8 cellular contexts compared by ENCODE assay signal in genomic region chr16:22375117-22375962, GRCh38. TPM values are rescaled to one million over a fixed set of nuclear protein-coding genes. Genes with fewer than 3 reads are reported as not detected.
DNase-seq lines count a peak whose midpoint lies in the region; ATAC-seq and TF ChIP-seq lines count a peak whose summit lies in the region.

No MANE protein-coding gene starts in this region.

- peaks cover 34% of the 10 kb centered on the region for H3K27me3 Mint-ChIP-seq in neural crest cell (ENCODE audit: low read depth)

- CTCF ChIA-PET in OCI-LY7 (lab: Charles Lee; ENCODE audit: unreplicated experiment) = interaction anchor here (0.5 kb wide), 1 partner anchor 171 kb away, joined by 4 read pairs; no protein-coding TSS in a partner anchor

- DNase-seq in OCI-LY7 (ENCODE audit: low spot score) (peak; percentile 23), neural crest cell (ENCODE audit: low read depth, low spot score) (no peak), NCI-H1417 treated with DMSO at 0.1 percent for 48 hours (lab: John Stamatoyannopoulos, UW) (no peak), SIG-M5 (lab: John Stamatoyannopoulos, UW) (no peak), HUDEP-2 (lab: John Stamatoyannopoulos, UW; ENCODE audit: unreplicated experiment in 76 of 76) (no peak)

- POLR2A ChIA-PET in OCI-LY7 (lab: Charles Lee) = interaction anchor here (1.1 to 1.2 kb wide), 2 partner anchors 11 to 62 kb away, joined by 3 to 4 read pairs; no protein-coding TSS in a partner anchor

- H3K27me3 ChIP-seq in endocrine pancreas (ENCODE audit: control insufficient read depth, insufficient read depth, low read length) = no peaks in the 10 kb centered on the region

- peaks cover 37% of the 10 kb centered on the region for H3K79me2 ChIP-seq in OCI-LY7 (ENCODE audit: insufficient read depth, low read depth, low read length)

- H3K4me1 Mint-ChIP-seq in neural crest cell = peaks cover 28% of the 10 kb centered on the region

- no peak overlapping the region for H3K27ac Mint-ChIP-seq in neural crest cell (ENCODE audit: unreplicated experiment)

- H3K36me3 ChIP-seq in OCI-LY7 (ENCODE audit: insufficient read depth, low read length) = peaks cover 17% of the 10 kb centered on the region; the same call in 1 of the 2 replicates
- H3K36me3 ChIP-seq in endocrine pancreas (ENCODE audit: control insufficient read depth, insufficient read depth, low read length) = no peaks in the 10 kb centered on the region

- H4K20me1 ChIP-seq in OCI-LY7 (ENCODE audit: insufficient read depth, low read length) = peaks cover 5% of the 10 kb centered on the region

- peak overlapping the region; percentile 92; the same call in 1 of the 2 replicates for H2AFZ ChIP-seq in OCI-LY7 (ENCODE audit: low read length)

- intact Hi-C loops in OCI-LY7 (cut with micrococcal nuclease; ENCODE audit: unreplicated experiment) = no loop called here

- no peaks in the 10 kb centered on the region for H3K9me2 ChIP-seq in OCI-LY7 (ENCODE audit: insufficient read depth, low read length)

- ATAC-seq in HG03139 (IDR thresholded peaks at IDR 0.05; ENCODE audit: unreplicated experiment) = no peak

- H3K9ac ChIP-seq in endocrine pancreas (ENCODE audit: control insufficient read depth, insufficient read depth, low read length) = peak overlapping the region; percentile 93

- H3K36me3 Mint-ChIP-seq in neural crest cell (ENCODE audit: low read depth) = no peaks in the 10 kb centered on the region

- peak overlapping the region; percentile 57 for H3K4me3 ChIP-seq in GM12875 (ENCODE audit: low read depth, low read length)
- peak overlapping the region; percentile 75 for H3K4me3 ChIP-seq in OCI-LY7 (ENCODE audit: low read depth, low read length, poor library complexity, severe bottlenecking)
- peak overlapping the region; percentile 79 for H3K4me3 ChIP-seq in endocrine pancreas (ENCODE audit: control insufficient read depth, insufficient read depth, low read length)

- peak overlapping the region; percentile 85 for H3K4me2 ChIP-seq in OCI-LY7 (ENCODE audit: low read length)

- H3K27ac ChIP-seq in OCI-LY7 (ENCODE audit: low read depth, low read length, poor library complexity, severe bottlenecking) = peak overlapping the region; percentile 33

- H3K4me3 Mint-ChIP-seq in neural crest cell = peak overlapping the region; percentile 99

- BruUV-seq in OCI-LY7 (replicated peaks; lab: Mats Ljungman, UMichigan) = no TSS peak

- H3K9me3 ChIP-seq in OCI-LY7 (ENCODE audit: low read length) (no peaks in the 10 kb centered on the region), endocrine pancreas (ENCODE audit: control insufficient read depth, low read length) (no peaks in the 10 kb centered on the region)

- H3K4me1 ChIP-seq in OCI-LY7 (ENCODE audit: insufficient read depth, low read length, poor library complexity, severe bottlenecking) (peaks cover 33% of the 10 kb centered on the region), endocrine pancreas (ENCODE audit: control insufficient read depth, insufficient read depth, low read length) (peaks cover 9% of the 10 kb centered on the region)

- H3K9me3 Mint-ChIP-seq in neural crest cell = no peaks in the 10 kb centered on the region

- TF ChIP-seq CTCF in GM12875 (IDR thresholded peaks at IDR 0.05; ENCODE audit: borderline replicate concordance, insufficient read depth, low read depth, low read length) = no peak
- no peak for TF ChIP-seq CTCF in OCI-LY7 (conservative IDR thresholded peaks at IDR 0.05; ENCODE audit: low read length)
- TF ChIP-seq CTCF in neural crest cell (conservative IDR thresholded peaks at IDR 0.05) = no peak

RNA-seq across cellular contexts. Expression of gene CDR2, which starts 0.9 kb away (rescaled TPM):
- total RNA-seq in OCI-LY7 (2014; rRNA removed; shearing (Covaris generic)) = 33.0 and 62.5 TPM in 2 replicates
- total RNA-seq in OCI-LY7 (2022) (38.3 and 44.0 TPM in 2 replicates), neural crest cell (16.1 and 17.5 TPM in 2 replicates)
